ENCODE assay signal across 8 cellular contexts in the genomic region with DNA sequence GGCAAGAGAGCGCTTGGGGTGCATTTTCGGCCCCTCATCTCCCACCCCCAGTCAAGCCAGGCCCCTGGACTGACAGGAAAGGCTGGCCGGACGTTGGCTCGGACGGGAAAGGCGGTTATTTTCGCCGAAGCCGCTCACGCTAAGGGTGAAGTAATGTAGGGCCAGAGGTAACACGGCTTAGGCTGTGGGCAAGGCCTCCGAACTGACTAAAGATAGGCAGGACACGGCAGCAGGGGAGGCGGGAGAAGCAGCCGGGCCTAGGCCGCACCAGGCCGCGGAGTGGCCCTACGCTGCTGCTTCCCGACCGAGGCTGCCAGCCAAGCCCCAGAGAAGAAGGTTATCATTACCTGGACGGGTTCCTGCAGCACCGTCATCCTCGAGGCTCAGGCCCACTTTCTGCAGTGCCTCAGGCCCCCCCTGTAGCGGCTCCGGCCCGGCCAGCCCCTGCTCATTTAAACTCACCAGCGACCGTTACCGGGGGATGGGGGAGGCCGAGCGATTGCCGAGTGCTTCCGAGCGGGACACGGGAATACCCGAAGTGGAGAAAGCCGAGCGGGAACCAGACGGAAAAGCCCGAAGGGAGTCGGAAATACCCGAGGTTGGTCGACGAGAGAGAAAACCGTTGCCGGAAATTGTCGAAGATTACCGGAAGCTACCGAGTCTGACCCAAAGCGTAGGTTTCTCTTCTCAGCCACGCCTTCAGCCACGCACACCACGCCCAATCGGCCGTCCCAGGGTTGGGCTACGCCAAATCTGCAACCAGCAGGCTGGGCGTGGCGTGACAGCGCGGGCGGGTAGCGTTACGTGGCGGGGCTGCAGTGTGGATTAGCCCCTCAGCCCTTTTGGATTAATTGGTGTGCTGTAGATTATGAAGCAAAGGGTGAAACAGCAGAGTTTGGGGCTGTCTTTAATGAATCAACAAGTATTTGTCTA. TPM values are rescaled to one million over a fixed set of nuclear protein-coding genes. Genes with fewer than 3 reads are reported as not detected.
A peak's percentile ranks its signal among the peaks of the same experiment; 100 is the strongest.
DNase-seq lines count a peak whose midpoint lies in the region; ATAC-seq and TF ChIP-seq lines count a peak whose summit lies in the region.

A gene with protein sequence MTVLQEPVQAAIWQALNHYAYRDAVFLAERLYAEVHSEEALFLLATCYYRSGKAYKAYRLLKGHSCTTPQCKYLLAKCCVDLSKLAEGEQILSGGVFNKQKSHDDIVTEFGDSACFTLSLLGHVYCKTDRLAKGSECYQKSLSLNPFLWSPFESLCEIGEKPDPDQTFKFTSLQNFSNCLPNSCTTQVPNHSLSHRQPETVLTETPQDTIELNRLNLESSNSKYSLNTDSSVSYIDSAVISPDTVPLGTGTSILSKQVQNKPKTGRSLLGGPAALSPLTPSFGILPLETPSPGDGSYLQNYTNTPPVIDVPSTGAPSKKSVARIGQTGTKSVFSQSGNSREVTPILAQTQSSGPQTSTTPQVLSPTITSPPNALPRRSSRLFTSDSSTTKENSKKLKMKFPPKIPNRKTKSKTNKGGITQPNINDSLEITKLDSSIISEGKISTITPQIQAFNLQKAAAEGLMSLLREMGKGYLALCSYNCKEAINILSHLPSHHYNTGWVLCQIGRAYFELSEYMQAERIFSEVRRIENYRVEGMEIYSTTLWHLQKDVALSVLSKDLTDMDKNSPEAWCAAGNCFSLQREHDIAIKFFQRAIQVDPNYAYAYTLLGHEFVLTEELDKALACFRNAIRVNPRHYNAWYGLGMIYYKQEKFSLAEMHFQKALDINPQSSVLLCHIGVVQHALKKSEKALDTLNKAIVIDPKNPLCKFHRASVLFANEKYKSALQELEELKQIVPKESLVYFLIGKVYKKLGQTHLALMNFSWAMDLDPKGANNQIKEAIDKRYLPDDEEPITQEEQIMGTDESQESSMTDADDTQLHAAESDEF (minus strand): TSS at position 497 of the 933 bp plus-strand sequence. CDS start 123 bp downstream, at position 374.

- peak within 1 kb of the TSS; percentile 98 for H3K27ac Mint-ChIP-seq in activated CD4-positive, alpha-beta T cell treated with anti-CD3 and anti-CD28 coated beads, Interleukin-2, amount 10 ng/mL, durations not matched to agents 7 days and 5 days

- H3K27me3 ChIP-seq in BLaER1 (no peaks in the 10 kb centered on the region), layer of hippocampus (ENCODE audit: control insufficient read depth, insufficient read depth, low read length) (no peaks in the 10 kb centered on the region)

- TF ChIP-seq CTCF in coronary artery (IDR thresholded peaks at IDR 0.05): no peak

- H3K27ac ChIP-seq in BLaER1 (peak within 1 kb of the TSS; percentile 97), coronary artery (peak within 1 kb of the TSS; percentile 88 to 99), layer of hippocampus (ENCODE audit: low read depth, low read length) (peak within 1 kb of the TSS; percentile 81)

- H3K4me3 Mint-ChIP-seq in activated CD4-positive, alpha-beta T cell treated with anti-CD3 and anti-CD28 coated beads, Interleukin-2, amount 10 ng/mL, durations not matched to agents 7 days and 5 days: peak within 1 kb of the TSS; percentile 97

- POLR2A ChIA-PET in activated CD4-positive, alpha-beta T cell treated with anti-CD3 and anti-CD28 coated beads, Interleukin-2, amount 10 ng/mL, durations not matched to agents 7 days and 5 days (lab: Charles Lee): interaction anchor here (0.6 to 0.7 kb wide), 2 partner anchors 135 to 893 kb away, joined by 4 read pairs; a partner anchor contains a TSS

- peaks cover 27% of the 10 kb centered on the region for H3K9me3 ChIP-seq in BLaER1

- H3K27me3 Mint-ChIP-seq in activated CD4-positive, alpha-beta T cell treated with anti-CD3 and anti-CD28 coated beads, Interleukin-2, amount 10 ng/mL, durations not matched to agents 7 days and 5 days: no peaks in the 10 kb centered on the region

- peaks cover 12% of the 10 kb centered on the region for H3K36me3 ChIP-seq in BLaER1

- CTCF ChIA-PET in activated CD4-positive, alpha-beta T cell treated with anti-CD3 and anti-CD28 coated beads, Interleukin-2, amount 10 ng/mL, durations not matched to agents 7 days and 5 days (lab: Charles Lee): interaction anchor here (0.9 to 2.0 kb wide), 4 partner anchors 9 to 24 kb away, joined by 3 to 6 read pairs (median 4); no protein-coding TSS in a partner anchor

- DNase-seq in NCI-H69 (lab: John Stamatoyannopoulos, UW) (peak; percentile 98), coronary artery (ENCODE audit: low spot score) (peak; percentile 99)
- DNase-seq in activated CD4-positive, alpha-beta T cell treated with anti-CD3 and anti-CD28 coated beads, Interleukin-2, amount 10 ng/mL, durations not matched to agents 7 days and 5 days: peak; percentile 100
- DNase-seq in stimulated activated CD4-positive, alpha-beta T cell treated with anti-CD3 and anti-CD28 coated beads, Interleukin-1b, Interleukin-23, amount 100 ng/mL, for 4 hours (ENCODE audit: low read depth in 2 of 2): peak; percentile 100

- H3K36me3 Mint-ChIP-seq in activated CD4-positive, alpha-beta T cell treated with anti-CD3 and anti-CD28 coated beads, Interleukin-2, amount 10 ng/mL, durations not matched to agents 7 days and 5 days (ENCODE audit: low read depth): peaks cover 16% of the 10 kb centered on the region

- H3K4me2 ChIP-seq in BLaER1: peak within 1 kb of the TSS; percentile 90

- H3K9ac ChIP-seq in BLaER1: peak within 1 kb of the TSS; percentile 98

- H3K9me3 Mint-ChIP-seq in activated CD4-positive, alpha-beta T cell treated with anti-CD3 and anti-CD28 coated beads, Interleukin-2, amount 10 ng/mL, durations not matched to agents 7 days and 5 days: no peaks in the 10 kb centered on the region

- peaks cover 54% of the 10 kb centered on the region for H3K4me1 Mint-ChIP-seq in activated CD4-positive, alpha-beta T cell treated with anti-CD3 and anti-CD28 coated beads, Interleukin-2, amount 10 ng/mL, durations not matched to agents 7 days and 5 days

- H4K20me1 ChIP-seq in BLaER1: peaks cover 45% of the 10 kb centered on the region

- H3K4me3 ChIP-seq in BLaER1: peak within 1 kb of the TSS; percentile 85
- peak within 1 kb of the TSS; percentile 97 for H3K4me3 ChIP-seq in coronary artery

- ATAC-seq in GM19328 (IDR thresholded peaks at IDR 0.05; ENCODE audit: unreplicated experiment) (peak; percentile 90), HG03520 (IDR thresholded peaks at IDR 0.05; ENCODE audit: unreplicated experiment) (peak; percentile 94)

- peaks cover 59% of the 10 kb centered on the region for H3K4me1 ChIP-seq in BLaER1

RNA-seq across cellular contexts. Expression of the gene that starts here (rescaled TPM):
- total RNA-seq in activated CD4-positive, alpha-beta T cell treated with anti-CD3 and anti-CD28 coated beads, Interleukin-2, amount 10 ng/mL, durations not matched to agents 7 days and 5 days: 100 to 1,000 TPM; 128 to 159 TPM

Comparison
In these comparisons a context has a peak if more than half of its experiments do, and no peak if none do; other contexts are left out.
1. Peak in every context shown above with its lines: DNase-seq, ATAC-seq, H3K4me3 ChIP-seq and H3K27ac ChIP-seq.